1 cellular context compared by ENCODE assay signal in genomic region chr10:98852686-98853085, GRCh38.
TF ChIP-seq lines count a peak whose summit lies in the region.

No MANE protein-coding gene starts in this region.

TF ChIP-seq in IMR-90, 13 proteins besides CTCF, POLR2A, EP300 and RAD21:
- TF ChIP-seq FOS (IDR thresholded peaks at IDR 0.05; ENCODE audit: low read depth, low read length), result no peak
- TF ChIP-seq CHD1 (IDR thresholded peaks at IDR 0.05; ENCODE audit: low read depth, low read length), result no peak
- TF ChIP-seq ELK1 (IDR thresholded peaks at IDR 0.05; ENCODE audit: borderline replicate concordance, low read depth, low read length), result no peak
- no peak for TF ChIP-seq CEBPB (IDR thresholded peaks at IDR 0.05; ENCODE audit: low read depth, low read length)
- TF ChIP-seq RFX5 (IDR thresholded peaks at IDR 0.05; ENCODE audit: low read depth, low read length), result no peak
- no peak for TF ChIP-seq MXI1 (IDR thresholded peaks at IDR 0.05; ENCODE audit: borderline replicate concordance, low read depth, low read length)
- TF ChIP-seq USF2 (IDR thresholded peaks at IDR 0.05; ENCODE audit: low read depth, low read length), result no peak
- no peak for TF ChIP-seq MAZ (IDR thresholded peaks at IDR 0.05; ENCODE audit: borderline replicate concordance, low read depth, low read length)
- no peak for TF ChIP-seq RCOR1 (IDR thresholded peaks at IDR 0.05; ENCODE audit: insufficient replicate concordance, low read length)
- no peak for TF ChIP-seq NFE2L2 (IDR thresholded peaks at IDR 0.05; ENCODE audit: low read depth, low read length)
